Comparison of ENCODE assay signal across 17 cellular contexts in the genomic region with DNA sequence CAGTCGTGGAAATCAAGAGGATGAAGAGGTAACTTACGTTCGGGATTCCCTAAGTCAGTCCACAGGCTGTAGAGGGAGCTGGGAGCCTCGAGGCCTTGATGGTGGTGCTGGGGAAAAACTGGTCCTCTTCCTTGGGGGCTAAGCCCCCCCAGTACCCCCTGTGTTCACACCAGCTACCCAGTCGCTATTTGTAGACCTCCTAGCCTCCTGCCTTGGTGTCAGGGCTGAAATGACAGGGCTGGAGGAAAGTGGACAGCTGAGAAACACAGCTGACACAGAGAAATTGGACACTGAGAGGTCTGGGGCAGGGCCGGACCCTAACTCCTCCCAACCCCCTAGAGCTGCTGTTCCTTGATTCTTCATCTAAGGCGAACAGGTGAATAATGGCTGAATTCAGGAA. TPM values are rescaled to one million over a fixed set of nuclear protein-coding genes. Genes with fewer than 3 reads are reported as not detected.
DNase-seq lines count a peak whose midpoint lies in the region; ATAC-seq and TF ChIP-seq lines count a peak whose summit lies in the region.
"Had no signal": no experiment of that assay in that cellular context is flagged by ENCODE, and none has a peak within 500 bp of the region (broad histone marks: within the 10 kb centered on the region; RNA-seq: fewer than 3 reads in every experiment).

A gene (minus strand): TSS at position 232 of the 400 bp plus-strand sequence. CDS start 1,551 bp downstream, outside the sequence.

- H3K4me1 ChIP-seq in cardiac muscle cell (ENCODE audit: low read depth) = peaks cover 13% of the 10 kb centered on the region

- H3K4me3 ChIP-seq in cardiac muscle cell = no peak within 1 kb of the TSS
- no peak within 1 kb of the TSS for H3K4me3 ChIP-seq in foreskin fibroblast (ENCODE audit: low read depth in 1 of 2, low read length in 2 of 2)
- H3K4me3 ChIP-seq in coronary artery = no peak within 1 kb of the TSS
- H3K4me3 ChIP-seq: BLaER1 had no signal

- peaks cover 8% of the 10 kb centered on the region for H3K4me1 Mint-ChIP-seq in activated CD4-positive, alpha-beta T cell treated with anti-CD3 and anti-CD28 coated beads, Interleukin-2, amount 10 ng/mL, durations not matched to agents 7 days and 5 days

- H3K27ac Mint-ChIP-seq in activated CD4-positive, alpha-beta T cell treated with anti-CD3 and anti-CD28 coated beads, Interleukin-2, amount 10 ng/mL, durations not matched to agents 7 days and 5 days = no peak within 1 kb of the TSS
- H3K27ac Mint-ChIP-seq: CD8-positive, alpha-beta T cell had no signal

- H3K36me3 ChIP-seq in cardiac muscle cell = no peaks in the 10 kb centered on the region

- no peaks in the 10 kb centered on the region for H3K27me3 ChIP-seq in cardiac muscle cell
- H3K27me3 ChIP-seq: BLaER1 had no signal

- intact Hi-C loops in Right ventricle myocardium superior (cut with DNase I) (no loop called here), posterior vena cava (cut with DNase I) (no loop called here)

- H3K27me3 Mint-ChIP-seq in activated CD4-positive, alpha-beta T cell treated with anti-CD3 and anti-CD28 coated beads, Interleukin-2, amount 10 ng/mL, durations not matched to agents 7 days and 5 days = no peaks in the 10 kb centered on the region

- no peak within 1 kb of the TSS for H3K4me3 Mint-ChIP-seq in activated CD4-positive, alpha-beta T cell treated with anti-CD3 and anti-CD28 coated beads, Interleukin-2, amount 10 ng/mL, durations not matched to agents 7 days and 5 days
- H3K4me3 Mint-ChIP-seq: CD8-positive, alpha-beta T cell had no signal

- H3K27ac ChIP-seq in cardiac muscle cell (peak within 1 kb of the TSS; percentile 59), coronary artery (no peak within 1 kb of the TSS)
- H3K27ac ChIP-seq: BLaER1, RWPE1 had no signal

- ATAC-seq in Right ventricle myocardium superior (ENCODE audit: poor library complexity) = no peak
- ATAC-seq in GM18909 (IDR thresholded peaks at IDR 0.05; ENCODE audit: poor library complexity, unreplicated experiment) = no peak
- ATAC-seq: CD8-positive, alpha-beta T cell; PC-3 had no signal

- CTCF ChIA-PET in activated CD4-positive, alpha-beta T cell treated with anti-CD3 and anti-CD28 coated beads, Interleukin-2, amount 10 ng/mL, durations not matched to agents 7 days and 5 days (lab: Charles Lee) = interaction anchor here (0.5 to 18.3 kb wide), 8 partner anchors 9 to 593 kb away, joined by 3 to 332 read pairs (median 4); a partner anchor contains a TSS

- no peaks in the 10 kb centered on the region for H3K9me3 Mint-ChIP-seq in activated CD4-positive, alpha-beta T cell treated with anti-CD3 and anti-CD28 coated beads, Interleukin-2, amount 10 ng/mL, durations not matched to agents 7 days and 5 days
- H3K9me3 Mint-ChIP-seq: CD8-positive, alpha-beta T cell had no signal

- POLR2A ChIA-PET in activated CD4-positive, alpha-beta T cell treated with anti-CD3 and anti-CD28 coated beads, Interleukin-2, amount 10 ng/mL, durations not matched to agents 7 days and 5 days (lab: Charles Lee) = interaction anchor here (0.6 kb wide), 1 partner anchor 212 kb away, joined by 3 read pairs; no protein-coding TSS in a partner anchor

- DNase-seq in cardiac muscle cell (ENCODE audit: low read depth in 1 of 2, low spot score in 1 of 2) = no peak
- DNase-seq in Right ventricle myocardium superior = no peak
- DNase-seq in left kidney (ENCODE audit: low read depth, low spot score) = peak; percentile 47
- peak; percentile 56 for DNase-seq in posterior vena cava (ENCODE audit: low spot score)
- DNase-seq in foreskin fibroblast = no peak
- no peak for DNase-seq in activated CD4-positive, alpha-beta T cell treated with anti-CD3 and anti-CD28 coated beads, Interleukin-2, amount 10 ng/mL, durations not matched to agents 7 days and 5 days
- DNase-seq in coronary artery (ENCODE audit: low spot score) = no peak
- DNase-seq: CD8-positive, alpha-beta T cell; KBM-7; NCI-H1436; NCI-H2029 treated with DMSO at 0.1 percent for 48 hours; NCI-H2171 treated with DMSO at 0.1 percent for 48 hours; NCI-H774; PC-3 had no signal

- H3K36me3 Mint-ChIP-seq in activated CD4-positive, alpha-beta T cell treated with anti-CD3 and anti-CD28 coated beads, Interleukin-2, amount 10 ng/mL, durations not matched to agents 7 days and 5 days (ENCODE audit: low read depth) = peaks cover 4% of the 10 kb centered on the region

- TF ChIP-seq CTCF in cardiac muscle cell (IDR thresholded peaks at IDR 0.05; ENCODE audit: low read depth, low read length) = no peak
- TF ChIP-seq CTCF in foreskin fibroblast (IDR thresholded peaks at IDR 0.05; ENCODE audit: low read depth, low read length) = no peak
- no peak for TF ChIP-seq CTCF in coronary artery (IDR thresholded peaks at IDR 0.05)

- H3K9me3 ChIP-seq in cardiac muscle cell (ENCODE audit: low read depth) = no peaks in the 10 kb centered on the region
- H3K9me3 ChIP-seq: BLaER1 had no signal

RNA-seq across cellular contexts. Expression of the gene that starts here (rescaled TPM):
- total RNA-seq in cardiac muscle cell (15.3 and 28.4 TPM in 2 replicates), Right ventricle myocardium superior (1.2 TPM), posterior vena cava (1 to 10 TPM; 1.2 to 2.8 TPM)
- polyA plus RNA-seq in cardiac muscle cell = 5.4 and 6.6 TPM in 2 replicates
- 1 to 10 TPM; 5.1 to 5.2 TPM for total RNA-seq in activated CD4-positive, alpha-beta T cell treated with anti-CD3 and anti-CD28 coated beads, Interleukin-2, amount 10 ng/mL, durations not matched to agents 7 days and 5 days

Comparison
In these comparisons a context has a peak if more than half of its experiments do, and no peak if none do; other contexts are left out.
1. DNase-seq: peak in left kidney (single experiment) and posterior vena cava (single experiment); none in cardiac muscle cell (0 of 2), Right ventricle myocardium superior (single experiment), foreskin fibroblast (0 of 2), activated CD4-positive, alpha-beta T cell treated with anti-CD3 and anti-CD28 coated beads, Interleukin-2, amount 10 ng/mL, durations not matched to agents 7 days and 5 days (single experiment) and coronary artery (single experiment).